ENCODE assay signal across 1 cellular context in genomic region chr16:58022601-58023371, GRCh38.
TF ChIP-seq lines count a peak whose summit lies in the region.

No MANE protein-coding gene starts in this region.

TF ChIP-seq in H1, 55 proteins besides CTCF, POLR2A, EP300 and RAD21:
- TF ChIP-seq RFX5 (IDR thresholded peaks at IDR 0.05; ENCODE audit: borderline replicate concordance, low read depth, low read length) (no peak), YY1 (IDR thresholded peaks at IDR 0.05; ENCODE audit: low read depth, low read length) (no peak)
